Comparison of ENCODE assay signal across 15 cellular contexts in the genomic region with DNA sequence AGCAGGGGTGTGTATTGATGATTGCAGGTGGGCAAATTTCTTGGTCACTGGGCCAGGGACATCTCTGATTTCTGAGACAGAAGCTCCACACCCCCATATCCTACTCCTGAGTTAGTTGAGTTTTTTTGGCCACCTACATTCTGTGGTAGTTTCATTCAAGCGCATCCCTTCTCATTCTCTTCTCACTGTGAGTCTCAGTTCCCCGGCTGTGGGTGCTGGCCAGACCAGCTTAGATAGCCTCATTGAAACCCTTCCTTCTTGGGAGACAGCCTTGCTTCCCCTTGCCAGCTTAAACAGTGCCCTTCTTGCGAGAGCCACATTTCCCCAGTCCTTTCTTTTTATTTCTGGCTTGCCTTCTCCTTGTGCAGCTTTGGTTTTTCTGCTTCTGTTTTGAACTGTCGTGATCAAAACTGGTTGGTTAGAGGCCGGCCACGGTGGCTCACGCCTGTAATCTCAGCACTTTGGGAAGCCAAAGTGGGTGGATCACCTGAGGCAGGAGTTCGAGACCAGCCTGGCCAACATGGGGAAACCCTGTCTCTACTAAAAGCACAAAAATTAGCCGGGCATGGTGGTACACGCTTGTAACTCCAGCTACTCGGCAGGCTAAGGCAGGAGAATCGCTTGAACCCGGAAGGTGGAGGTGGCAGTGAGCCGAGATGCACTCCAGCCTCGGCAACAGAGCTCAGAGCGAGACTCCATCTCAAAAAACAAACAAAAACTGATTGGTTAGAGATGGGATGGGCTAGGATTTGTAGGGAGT. TPM values are rescaled to one million over a fixed set of nuclear protein-coding genes. Genes with fewer than 3 reads are reported as not detected.
DNase-seq lines count a peak whose midpoint lies in the region; ATAC-seq, FAIRE-seq and TF ChIP-seq lines count a peak whose summit lies in the region.
"Had no signal": no experiment of that assay in that cellular context is flagged by ENCODE, and none has a peak within 500 bp of the region (broad histone marks: within the 10 kb centered on the region; RNA-seq: fewer than 3 reads in every experiment).

No MANE protein-coding gene starts in this region.

- H2BK5ac ChIP-seq in H1 (ENCODE audit: low read depth, low read length) = no peak overlapping the region

- intact Hi-C loops in natural killer cell (cut with micrococcal nuclease) = no loop called here

- H3K79me1 ChIP-seq in H1 (ENCODE audit: low read depth, low read length) = peaks cover 18% of the 10 kb centered on the region; the same call in 1 of the 2 replicates

- TF ChIP-seq CTCF in natural killer cell (IDR thresholded peaks at IDR 0.05) = no peak
- no peak for TF ChIP-seq CTCF in H1 (IDR thresholded peaks at IDR 0.05; ENCODE audit: control extremely low read depth in 1 of 3, insufficient read depth in 1 of 3, low read depth in 1 of 3, low read length in 3 of 3)
- TF ChIP-seq CTCF in neural cell (IDR thresholded peaks at IDR 0.05; ENCODE audit: poor library complexity, severe bottlenecking) = no peak
- no peak for TF ChIP-seq CTCF in type B pancreatic cell (conservative IDR thresholded peaks at IDR 0.05)

- H3K79me2 ChIP-seq in H1 (ENCODE audit: control insufficient read depth in 1 of 2, insufficient read depth in 2 of 2, low read length in 2 of 2) (peaks cover 3 to 75% of the 10 kb centered on the region in 2 experiments), neural cell (replicated peaks; ENCODE audit: insufficient read depth, low read length) (peaks cover 17% of the 10 kb centered on the region)

- no peak for ATAC-seq in natural killer cell
- ATAC-seq in natural killer cell treated with Interleukin-12 subunit alpha and Interleukin-12 subunit beta and Interleukin-15 and Interleukin-18, amount 100 ng/mL, for 72 hours = no peak
- ATAC-seq: activated T-cell treated with anti-CD3 and anti-CD28 coated beads, Interleukin-2, amount 50 U/mL, for 4 hours had no signal

- TF ChIP-seq EP300 in H1 (IDR thresholded peaks at IDR 0.05; ENCODE audit: borderline replicate concordance in 1 of 2, low read depth in 2 of 2, low read length in 2 of 2) (no peak), neural cell (conservative IDR thresholded peaks at IDR 0.05; ENCODE audit: poor library complexity, severe bottlenecking) (no peak)

- H3K27me3 ChIP-seq in H1 (replicated peaks in 1 of 4; ENCODE audit: control insufficient read depth in 3 of 4, extremely low read depth in 1 of 4, insufficient read depth in 3 of 4, low read length in 3 of 4) (no peaks in the 10 kb centered on the region), neural cell (ENCODE audit: insufficient read depth, low read depth, low read length) (no peaks in the 10 kb centered on the region), H7 (ENCODE audit: control insufficient read depth, insufficient read depth, low read length) (no peaks in the 10 kb centered on the region)
- H3K27me3 ChIP-seq: Peyer's patch had no signal

- H3K36me3 Mint-ChIP-seq in natural killer cell (no peaks in the 10 kb centered on the region), type B pancreatic cell (peaks cover 8% of the 10 kb centered on the region)
- no peaks in the 10 kb centered on the region for H3K36me3 Mint-ChIP-seq in natural killer cell treated with Interleukin-12 subunit alpha and Interleukin-12 subunit beta and Interleukin-15 and Interleukin-18, amount 100 ng/mL, for 72 hours

- H2BK20ac ChIP-seq in H1 (ENCODE audit: low read length) = no peak overlapping the region

- H3K27ac Mint-ChIP-seq in natural killer cell (no peak overlapping the region), type B pancreatic cell (peak overlapping the region; percentile 1)
- H3K27ac Mint-ChIP-seq in natural killer cell treated with Interleukin-12 subunit alpha and Interleukin-12 subunit beta and Interleukin-15 and Interleukin-18, amount 100 ng/mL, for 72 hours = no peak overlapping the region
- H3K27ac Mint-ChIP-seq: T-helper 1 cell treated with Interleukin-12 subunit alpha and Interleukin-12 subunit beta and Interleukin-4 antibody, amounts not matched to agents 30 μg/mL and 1 μg/mL, for 36 hours had no signal

- H3K4me3 Mint-ChIP-seq in natural killer cell (peak overlapping the region; percentile 49), type B pancreatic cell (peak overlapping the region; percentile 98)
- H3K4me3 Mint-ChIP-seq in natural killer cell treated with Interleukin-12 subunit alpha and Interleukin-12 subunit beta and Interleukin-15 and Interleukin-18, amount 100 ng/mL, for 72 hours = no peak overlapping the region
- H3K4me3 Mint-ChIP-seq: activated T-cell treated with anti-CD3 and anti-CD28 coated beads, Interleukin-2, amount 50 U/mL, for 4 hours had no signal

- H3K4me1 ChIP-seq in H1 (replicated peaks in 1 of 4; ENCODE audit: control insufficient read depth in 3 of 4, insufficient read depth in 4 of 4, low read length in 3 of 4) = peaks cover 8 to 29% (median 18%) of the 10 kb centered on the region in 4 experiments

- H4K8ac ChIP-seq in H1 (ENCODE audit: extremely low read depth, insufficient read depth, low read length) = no peak overlapping the region

- H3K36me3 ChIP-seq in H1 (ENCODE audit: control insufficient read depth in 2 of 4, insufficient read depth in 4 of 4, low read length in 3 of 4) (peaks cover 0 to 40% (median 7%) of the 10 kb centered on the region in 4 experiments; a peak in 4 of 8 replicates), neural cell (ENCODE audit: insufficient read depth, low read length) (no peaks in the 10 kb centered on the region), H7 (replicated peaks; ENCODE audit: control insufficient read depth, insufficient read depth, low read length) (peaks cover 19% of the 10 kb centered on the region)
- H3K36me3 ChIP-seq: Peyer's patch had no signal

- CTCF ChIA-PET in H1 (lab: Charles Lee; ENCODE audit: partially characterized antibody) = interaction anchor here (0.7 to 6.1 kb wide), 12 partner anchors 9 to 46 kb away, joined by 3 to 31 read pairs (median 3); no protein-coding TSS in a partner anchor

- H3K18ac ChIP-seq in H1 (ENCODE audit: extremely low read depth, low read length) = no peak overlapping the region

- DNase-seq in natural killer cell (no peak), H1 (ENCODE audit: low read depth in 1 of 2, low spot score in 2 of 2) (no peak), type B pancreatic cell (ENCODE audit: extremely low spot score, unreplicated experiment) (no peak), H7 (no peak), amniotic stem cell (lab: John Stamatoyannopoulos, UW) (no peak), Kasumi-1 (lab: John Stamatoyannopoulos, UW) (no peak)
- no peak for DNase-seq in natural killer cell treated with Interleukin-12 subunit alpha and Interleukin-12 subunit beta and Interleukin-15 and Interleukin-18, amount 100 ng/mL, for 72 hours (ENCODE audit: low spot score)
- DNase-seq: activated CD4-positive, alpha-beta T cell treated with anti-CD3 and anti-CD28 coated beads for 1 hour; activated T-cell treated with anti-CD3 and anti-CD28 coated beads, Interleukin-2, amount 50 U/mL, for 4 hours; aorta; NCI-H146; NCI-H510A treated with DMSO at 0.1 percent for 48 hours; Peyer's patch had no signal

- H3K4me1 Mint-ChIP-seq in natural killer cell (peaks cover 6 to 18% of the 10 kb centered on the region in 2 donors), type B pancreatic cell (ENCODE audit: unreplicated experiment) (peaks cover 19% of the 10 kb centered on the region)
- H3K4me1 Mint-ChIP-seq in natural killer cell treated with Interleukin-12 subunit alpha and Interleukin-12 subunit beta and Interleukin-15 and Interleukin-18, amount 100 ng/mL, for 72 hours (ENCODE audit: low read depth in 2 of 2) = peaks cover 13 to 14% of the 10 kb centered on the region in 2 donors

- no peak overlapping the region for H4K91ac ChIP-seq in H1 (replicated peaks; ENCODE audit: insufficient read length, low read length)

- H3K9me3 Mint-ChIP-seq in natural killer cell = no peaks in the 10 kb centered on the region
- H3K9me3 Mint-ChIP-seq in natural killer cell treated with Interleukin-12 subunit alpha and Interleukin-12 subunit beta and Interleukin-15 and Interleukin-18, amount 100 ng/mL, for 72 hours = no peaks in the 10 kb centered on the region
- H3K9me3 Mint-ChIP-seq in type B pancreatic cell = no peaks in the 10 kb centered on the region
- H3K9me3 Mint-ChIP-seq: activated T-cell treated with anti-CD3 and anti-CD28 coated beads, Interleukin-2, amount 50 U/mL, for 4 hours; T-helper 1 cell treated with Interleukin-12 subunit alpha and Interleukin-12 subunit beta and Interleukin-4 antibody, amounts not matched to agents 30 μg/mL and 1 μg/mL, for 36 hours had no signal

- no peak overlapping the region for H2BK12ac ChIP-seq in H1 (ENCODE audit: low read depth, low read length)

- H3K9me3 ChIP-seq in H1 (ENCODE audit: insufficient read depth in 2 of 2, low read depth in 1 of 2, low read length in 1 of 2) (no peaks in the 10 kb centered on the region), neural cell (ENCODE audit: low read length) (no peaks in the 10 kb centered on the region)
- H3K9me3 ChIP-seq: Peyer's patch had no signal

- no peak overlapping the region for H3K14ac ChIP-seq in H1 (ENCODE audit: insufficient read length)

- no peaks in the 10 kb centered on the region for H3K9me2 ChIP-seq in neural cell (ENCODE audit: insufficient read depth, low read length)

- no peaks in the 10 kb centered on the region for H3F3A ChIP-seq in neural cell (ENCODE audit: insufficient read depth, low read length, poor library complexity, severe bottlenecking)

- H3K4me3 ChIP-seq in H1 (ENCODE audit: extremely low read depth in 1 of 4, insufficient read depth in 2 of 4, low read depth in 3 of 4, low read length in 4 of 4) (no peak overlapping the region), neural cell (ENCODE audit: low read length) (peak overlapping the region; percentile 88), H7 (ENCODE audit: insufficient read depth, low read depth, low read length) (no peak overlapping the region)
- H3K4me3 ChIP-seq: Peyer's patch had no signal

- no peak overlapping the region for H2BK15ac ChIP-seq in H1 (ENCODE audit: low read length)

- H2BK120ac ChIP-seq in H1 (replicated peaks; ENCODE audit: low read depth, low read length) = no peak overlapping the region

- no peak overlapping the region for H3K27ac ChIP-seq in H1 (ENCODE audit: low read depth, low read length)
- H3K27ac ChIP-seq in neural cell (ENCODE audit: low read length) = no peak overlapping the region
- H3K27ac ChIP-seq: Peyer's patch had no signal

- H3K9ac ChIP-seq in H1 (replicated peaks in 1 of 4; ENCODE audit: extremely low read depth in 1 of 4, low read depth in 3 of 4, low read length in 3 of 4) (no peak overlapping the region), neural cell (ENCODE audit: low read length) (no peak overlapping the region)

- no peak for FAIRE-seq in H1 (lab: Jason Lieb, UNC)

- H3K27me3 Mint-ChIP-seq in natural killer cell (ENCODE audit: low read depth in 2 of 2) = peaks cover 0 to 14% of the 10 kb centered on the region in 2 donors
- H3K27me3 Mint-ChIP-seq in natural killer cell treated with Interleukin-12 subunit alpha and Interleukin-12 subunit beta and Interleukin-15 and Interleukin-18, amount 100 ng/mL, for 72 hours = peaks cover 0 to 7% of the 10 kb centered on the region in 2 donors
- peaks cover 13% of the 10 kb centered on the region for H3K27me3 Mint-ChIP-seq in type B pancreatic cell

- no peak overlapping the region for H3K4ac ChIP-seq in H1 (replicated peaks; ENCODE audit: insufficient read length, low read depth, low read length)

- no peak; a peak in 1 of 3 replicates for TF ChIP-seq POLR2A in H1 (IDR thresholded peaks at IDR 0.05; ENCODE audit: control extremely low read depth in 1 of 2, low read depth in 2 of 2, low read length in 2 of 2)

- peaks cover 12 to 20% of the 10 kb centered on the region in 2 experiments for H4K20me1 ChIP-seq in H1 (replicated peaks in 1 of 2; ENCODE audit: control insufficient read depth in 1 of 2, insufficient read depth in 2 of 2, low read length in 2 of 2)
- H4K20me1 ChIP-seq in neural cell (ENCODE audit: insufficient read depth) = no peaks in the 10 kb centered on the region

- H3K56ac ChIP-seq in H1 (replicated peaks; ENCODE audit: insufficient read length, low read depth, low read length) = no peak overlapping the region

- H2AFZ ChIP-seq in H1 (ENCODE audit: low read length) = no peak overlapping the region
- H2AFZ ChIP-seq in neural cell (ENCODE audit: low read depth, low read length) = no peak overlapping the region

- H3K4me2 ChIP-seq in H1 (ENCODE audit: insufficient read depth in 1 of 2, low read depth in 2 of 2, low read length in 2 of 2) = peak overlapping the region; percentile 81 to 93; a peak in 3 of 4 replicates
- no peak overlapping the region for H3K4me2 ChIP-seq in neural cell (ENCODE audit: low read length)

- H3K23ac ChIP-seq in H1 (ENCODE audit: insufficient read length) = no peak overlapping the region

- H4K5ac ChIP-seq in H1 (ENCODE audit: insufficient read length, low read depth, low read length) = no peak overlapping the region

- TF ChIP-seq RAD21 in H1 (IDR thresholded peaks at IDR 0.05 in 1 of 2, conservative IDR thresholded peaks at IDR 0.05 in 1 of 2; ENCODE audit: low read depth in 2 of 2, low read length in 2 of 2) (no peak), neural cell (conservative IDR thresholded peaks at IDR 0.05) (no peak)

- POLR2A ChIA-PET in H1 (lab: Charles Lee; ENCODE audit: partially characterized antibody) = interaction anchor here (0.6 to 13.8 kb wide), 11 partner anchors 10 to 197 kb away, joined by 3 to 580 read pairs (median 10); a partner anchor contains a TSS

- H2AK5ac ChIP-seq in H1 (ENCODE audit: low read depth, low read length) = no peak overlapping the region

- WGBS in H1 (ENCODE audit: extremely low coverage in 1 of 2, insufficient coverage in 1 of 2, insufficient read length in 1 of 2, insufficient replicate concordance in 2 of 2, low coverage in 1 of 2, low lambda C conversion rate in 2 of 2, missing lambda C conversion rate in 1 of 2), 2 experiments = 93% methylated on average over 16 of the region's 16 CpGs; no CpG with 5 or more reads in 1 of the 2 experiments

- peaks cover 13% of the 10 kb centered on the region; the same call in 1 of the 2 replicates for H3K23me2 ChIP-seq in H1 (ENCODE audit: low read depth, low read length)

RNA-seq across cellular contexts. Expression of a gene that starts 2.8 kb away (rescaled TPM):
- total RNA-seq in natural killer cell (1 to 10 TPM in 2 of 3 donors, under 1 TPM in 1; 0.64 to 1.3 (median 1.2) TPM), type B pancreatic cell (ENCODE audit: low replicate concordance) (28.6 and 47.8 TPM in 2 replicates)
- 10 to 100 TPM; 10.0 to 10.4 TPM for total RNA-seq in natural killer cell treated with Interleukin-12 subunit alpha and Interleukin-12 subunit beta and Interleukin-15 and Interleukin-18, amount 100 ng/mL, for 72 hours
- 86.3 and 94.1 TPM in 2 replicates for total RNA-seq in H1 (2021; fragmentation: NEBNext Ultra II Directional; extraction: Animal tissue kit (Norgen Biotek cat#: 25700))
- polyA plus RNA-seq in H1 (2011; rRNA removed) (71.6 and 121 TPM in 2 replicates), neural cell (23.9 and 27.3 TPM in 2 replicates)
- 111 TPM for polyA plus RNA-seq in H1 (2011; cell fraction: cytosol; rRNA removed)
- 145 TPM for polyA plus RNA-seq in H1 (2011; cell fraction: nucleus; rRNA removed)
- polyA plus RNA-seq in H1 (2012, experiment 1 of 2) = 48.6 to 86.0 TPM (median 71.2 TPM) in 4 replicates
- 46.6 TPM for polyA plus RNA-seq in H1 (2012, experiment 2 of 2)
- 29.5 TPM for polyA plus RNA-seq in H1 (2013, experiment 1 of 2)
- polyA plus RNA-seq in H1 (2013, experiment 2 of 2) = 28.1 TPM
- 70.2 and 103 TPM in 2 replicates for polyA minus RNA-seq in H1 (2011; rRNA and poly(A)+ RNA removed)
- 58.3 TPM for polyA minus RNA-seq in H1 (2011; cell fraction: cytosol; rRNA and poly(A)+ RNA removed)
- polyA minus RNA-seq in H1 (2011; cell fraction: nucleus; rRNA and poly(A)+ RNA removed) = 37.7 TPM
- 19.2 and 22.5 TPM in 2 replicates for polyA minus RNA-seq in neural cell
- total RNA-seq in H7 (2014; rRNA removed; shearing (Covaris generic)) = 56.8 and 63.2 TPM in 2 replicates

RNA-seq across cellular contexts. Expression of a gene that starts 56.0 kb away (rescaled TPM):
- total RNA-seq in natural killer cell (10 to 100 TPM; 18.3 to 23.0 (median 18.8) TPM), type B pancreatic cell (ENCODE audit: low replicate concordance) (11.5 and 14.3 TPM in 2 replicates)
- 10 to 100 TPM; 14.2 to 18.0 TPM for total RNA-seq in natural killer cell treated with Interleukin-12 subunit alpha and Interleukin-12 subunit beta and Interleukin-15 and Interleukin-18, amount 100 ng/mL, for 72 hours
- total RNA-seq in H1 (2021; fragmentation: NEBNext Ultra II Directional; extraction: Animal tissue kit (Norgen Biotek cat#: 25700)) = 20.6 and 21.8 TPM in 2 replicates
- polyA plus RNA-seq in H1 (2011; rRNA removed) (3.4 and 4.8 TPM in 2 replicates), neural cell (24.5 and 27.5 TPM in 2 replicates)
- polyA plus RNA-seq in H1 (2011; cell fraction: cytosol; rRNA removed) = 9.5 TPM
- 2.4 TPM for polyA plus RNA-seq in H1 (2011; cell fraction: nucleus; rRNA removed)
- polyA plus RNA-seq in H1 (2012, experiment 1 of 2) = 8.4 to 16.0 TPM (median 9.2 TPM) in 4 replicates
- polyA plus RNA-seq in H1 (2012, experiment 2 of 2) = 2.7 TPM
- 13.2 TPM for polyA plus RNA-seq in H1 (2013, experiment 1 of 2)
- polyA plus RNA-seq in H1 (2013, experiment 2 of 2) = 14.2 TPM
- polyA minus RNA-seq in H1 (2011; rRNA and poly(A)+ RNA removed) = 4.4 and 5.6 TPM in 2 replicates
- 4.7 TPM for polyA minus RNA-seq in H1 (2011; cell fraction: cytosol; rRNA and poly(A)+ RNA removed)
- polyA minus RNA-seq in H1 (2011; cell fraction: nucleus; rRNA and poly(A)+ RNA removed) = 7.8 TPM
- polyA minus RNA-seq in neural cell = 35.3 and 45.6 TPM in 2 replicates
- 18.8 and 22.5 TPM in 2 replicates for total RNA-seq in H7 (2014; rRNA removed; shearing (Covaris generic))

Comparison
In these comparisons a context has a peak if more than half of its experiments do, and no peak if none do; other contexts are left out.
1. RNA of a gene that starts 2.8 kb away (total RNA-seq): 86.3 to 94.1 TPM in H1, 56.8 to 63.2 TPM in H7, 28.6 to 47.8 TPM in type B pancreatic cell and 10.0 to 10.4 TPM in natural killer cell treated with Interleukin-12 subunit alpha and Interleukin-12 subunit beta and Interleukin-15 and Interleukin-18, amount 100 ng/mL, for 72 hours; 0.64 to 1.3 TPM in natural killer cell; every median in the first group is over 4 times any median in the second.